In the genomic region with DNA sequence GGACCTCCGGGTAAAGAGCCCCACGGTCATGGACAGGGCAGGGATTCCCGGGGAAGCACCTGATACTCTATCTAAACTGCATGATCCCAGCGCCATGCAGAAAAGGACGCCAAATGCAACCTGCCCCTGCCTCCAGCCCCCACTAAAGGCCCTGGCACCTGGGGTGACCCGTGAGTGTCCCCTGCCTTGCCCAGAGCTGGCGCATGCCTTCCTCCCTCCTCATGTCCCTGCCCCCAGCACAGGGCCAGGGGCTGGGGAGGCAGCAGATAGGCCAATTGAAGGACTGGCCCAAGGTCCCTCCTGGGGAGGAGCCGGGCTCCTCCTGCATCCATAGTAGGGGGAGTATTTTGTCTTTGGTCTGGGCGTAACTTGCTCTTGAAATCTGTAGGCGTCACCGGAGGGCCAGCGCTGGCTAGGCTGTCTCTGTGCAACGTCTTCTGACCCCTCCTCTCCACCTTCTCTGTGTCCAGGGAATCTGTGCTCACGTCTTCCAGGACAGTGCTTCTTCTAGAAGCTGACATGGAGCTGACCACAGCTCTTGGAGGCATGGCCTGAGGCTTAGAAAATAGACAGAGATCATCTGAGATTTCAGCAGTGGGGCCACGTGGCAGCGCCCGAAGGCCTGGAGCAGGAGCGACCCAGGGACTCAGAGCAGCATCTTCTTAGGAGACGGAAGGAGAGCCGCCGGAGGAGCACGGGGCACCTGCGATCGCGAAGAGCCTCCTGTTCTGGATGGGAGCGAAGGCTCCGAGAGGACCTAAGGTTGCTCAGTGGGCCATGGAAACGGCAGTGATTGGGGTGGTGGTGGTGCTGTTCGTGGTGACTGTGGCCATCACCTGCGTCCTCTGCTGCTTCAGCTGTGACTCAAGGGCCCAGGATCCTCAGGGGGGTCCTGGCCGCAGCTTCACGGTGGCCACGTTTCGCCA, we compare ENCODE assay signal across 10 cellular contexts. TPM values are rescaled to one million over a fixed set of nuclear protein-coding genes. Genes with fewer than 3 reads are reported as not detected.
DNase-seq lines count a peak whose midpoint lies in the region; ATAC-seq, FAIRE-seq and TF ChIP-seq lines count a peak whose summit lies in the region.
"Had no signal": no experiment of that assay in that cellular context is flagged by ENCODE, and none has a peak within 500 bp of the region (broad histone marks: within the 10 kb centered on the region; RNA-seq: fewer than 3 reads in every experiment).

No MANE protein-coding gene starts in this region.

- no peaks in the 10 kb centered on the region for H3K27me3 ChIP-seq in NT2/D1 (ENCODE audit: insufficient read depth, insufficient read length)
- no peaks in the 10 kb centered on the region for H3K27me3 ChIP-seq in mesenchymal stem cell (ENCODE audit: control insufficient read depth in 1 of 2, insufficient read depth in 1 of 2, low read length in 2 of 2)

- H4K8ac ChIP-seq in mesenchymal stem cell (ENCODE audit: low read length) = peak overlapping the region; percentile 89

- peak overlapping the region; percentile 24 for H2AK5ac ChIP-seq in mesenchymal stem cell (ENCODE audit: low read length, severe bottlenecking)

- peak overlapping the region; percentile 36 for H3K9ac ChIP-seq in NT2/D1 (ENCODE audit: insufficient read length, low read depth)
- H3K9ac ChIP-seq in mesenchymal stem cell (ENCODE audit: low read length) = peak overlapping the region; percentile 86

- no peak overlapping the region for H3K23ac ChIP-seq in mesenchymal stem cell (ENCODE audit: low read length in 2 of 2)

- H3K79me1 ChIP-seq in mesenchymal stem cell (replicated peaks; ENCODE audit: low read length, poor library complexity, severe bottlenecking) = no peaks in the 10 kb centered on the region

- peak overlapping the region; percentile 97 for H3K27ac Mint-ChIP-seq in chondrocyte (ENCODE audit: unreplicated experiment)

- no peak overlapping the region for H3K4me3 ChIP-seq in NT2/D1 (ENCODE audit: insufficient read length, low read depth)
- no peak overlapping the region for H3K4me3 ChIP-seq in mesenchymal stem cell (ENCODE audit: insufficient read depth in 1 of 2, low read depth in 1 of 2, low read length in 2 of 2)

- H3K36me3 Mint-ChIP-seq in chondrocyte (ENCODE audit: low read depth) = no peaks in the 10 kb centered on the region

- H4K91ac ChIP-seq in mesenchymal stem cell (ENCODE audit: low read length) = peak overlapping the region; percentile 98

- H3K9me3 Mint-ChIP-seq in chondrocyte (ENCODE audit: low read depth) = no peaks in the 10 kb centered on the region

- H3K36me3 ChIP-seq in NT2/D1 (ENCODE audit: insufficient read depth, insufficient read length, low read length) = no peaks in the 10 kb centered on the region
- H3K36me3 ChIP-seq in mesenchymal stem cell (ENCODE audit: control insufficient read depth in 1 of 2, insufficient read depth in 2 of 2, low read depth in 1 of 2, low read length in 2 of 2) = no peaks in the 10 kb centered on the region

- H3K9me3 ChIP-seq in NT2/D1 (ENCODE audit: insufficient read depth, low read length) (no peaks in the 10 kb centered on the region), mesenchymal stem cell (ENCODE audit: control insufficient read depth, low read length) (no peaks in the 10 kb centered on the region)

- TF ChIP-seq CTCF in chondrocyte (IDR thresholded peaks at IDR 0.05) = no peak

- peak overlapping the region; percentile 35 to 98 for H3K4ac ChIP-seq in mesenchymal stem cell (ENCODE audit: low read depth in 1 of 2, low read length in 2 of 2)

- DNase-seq in NT2/D1 (ENCODE audit: low read depth, low spot score) (no peak), chondrocyte (ENCODE audit: low spot score) (no peak), mesenchymal stem cell (no peak), NCI-H345 treated with DMSO at 0.1 percent for 48 hours (lab: John Stamatoyannopoulos, UW; ENCODE audit: unreplicated experiment) (no peak), NCI-H2081 treated with DMSO at 0.1 percent for 48 hours (lab: John Stamatoyannopoulos, UW) (no peak), frontal cortex (ENCODE audit: low spot score in 2 of 2) (no peak)
- DNase-seq: activated CD8-positive, alpha-beta memory T cell treated with anti-CD3 and anti-CD28 coated beads, Interleukin-2, amount 50 U/mL, for 48 hours had no signal

- H3K4me3 Mint-ChIP-seq in chondrocyte (ENCODE audit: unreplicated experiment) = no peak overlapping the region

- peak overlapping the region in 1 of 2 experiments; percentile 58 for H3K14ac ChIP-seq in mesenchymal stem cell (ENCODE audit: low read length in 2 of 2)

- ATAC-seq in HG02642 (IDR thresholded peaks at IDR 0.05; ENCODE audit: poor library complexity, unreplicated experiment) = no peak

- peaks cover 44% of the 10 kb centered on the region for H3K4me1 ChIP-seq in NT2/D1 (ENCODE audit: insufficient read depth, insufficient read length)
- peaks cover 54% of the 10 kb centered on the region for H3K4me1 ChIP-seq in mesenchymal stem cell (ENCODE audit: control insufficient read depth, insufficient read depth, low read depth, low read length)

- H2BK120ac ChIP-seq in mesenchymal stem cell (ENCODE audit: low read depth, low read length) = peak overlapping the region; percentile 80

- H2AFZ ChIP-seq in mesenchymal stem cell (ENCODE audit: low read depth, low read length) = no peak overlapping the region

- FAIRE-seq in frontal cortex (lab: Jason Lieb, UNC) = no peak

- no peak overlapping the region for H2BK5ac ChIP-seq in mesenchymal stem cell (ENCODE audit: low read depth, low read length, poor library complexity, severe bottlenecking)

- H2BK15ac ChIP-seq in mesenchymal stem cell (ENCODE audit: low read depth, poor library complexity, severe bottlenecking) = peak overlapping the region; percentile 81

- WGBS in mesenchymal stem cell = 89% methylated on average over 32 of the region's 34 CpGs

- no peak overlapping the region for H3K4me2 ChIP-seq in mesenchymal stem cell (ENCODE audit: low read length, poor library complexity, severe bottlenecking)

- H3K18ac ChIP-seq in mesenchymal stem cell (ENCODE audit: low read depth in 1 of 2, low read length in 2 of 2) = peak overlapping the region; percentile 84 to 89

- no peaks in the 10 kb centered on the region for H3K27me3 Mint-ChIP-seq in chondrocyte (ENCODE audit: low read depth)

- no peak overlapping the region for H3K27ac ChIP-seq in mesenchymal stem cell (ENCODE audit: low read length, poor library complexity, severe bottlenecking)
- H3K27ac ChIP-seq in temporal lobe (ENCODE audit: low read depth, low read length) = peak overlapping the region; percentile 59

- H2BK12ac ChIP-seq in mesenchymal stem cell (ENCODE audit: low read length in 2 of 2) = peak overlapping the region; percentile 96 to 98

- H3K4me1 Mint-ChIP-seq in chondrocyte (ENCODE audit: low read depth) = peaks cover 68% of the 10 kb centered on the region

RNA-seq across cellular contexts. Expression of a gene that starts 0.7 kb away (rescaled TPM):
- total RNA-seq in chondrocyte = 0.70 to 1.3 TPM (median 0.77 TPM) in 3 replicates
- polyA plus RNA-seq in mesenchymal stem cell (2013, experiment 1 of 2) = 0.28 TPM
- polyA plus RNA-seq in mesenchymal stem cell (2013, experiment 2 of 2) = 0.27 TPM
- 0.25 TPM for total RNA-seq in temporal lobe
- 0.41 TPM for total RNA-seq in frontal cortex
- total RNA-seq: T-helper 1 cell treated with Interleukin-12 subunit alpha and Interleukin-12 subunit beta and Interleukin-4 antibody, amounts not matched to agents 30 ng/mL and 1 ng/mL, for 36 hours had no signal

RNA-seq across cellular contexts. Expression of a gene that starts 3.9 kb away (rescaled TPM):
- 7.2 to 16.6 TPM (median 7.8 TPM) in 3 replicates for total RNA-seq in chondrocyte
- polyA plus RNA-seq in mesenchymal stem cell (2013, experiment 1 of 2) = 1.7 TPM
- 2.2 TPM for polyA plus RNA-seq in mesenchymal stem cell (2013, experiment 2 of 2)
- not detected for total RNA-seq in temporal lobe
- total RNA-seq in frontal cortex = 0.82 TPM
- total RNA-seq: T-helper 1 cell treated with Interleukin-12 subunit alpha and Interleukin-12 subunit beta and Interleukin-4 antibody, amounts not matched to agents 30 ng/mL and 1 ng/mL, for 36 hours had no signal

RNA-seq across cellular contexts. Expression of a gene that starts 39.7 kb away (rescaled TPM):
- not detected in 3 replicates for total RNA-seq in chondrocyte
- polyA plus RNA-seq in mesenchymal stem cell (2013, experiment 1 of 2) = not detected
- polyA plus RNA-seq in mesenchymal stem cell (2013, experiment 2 of 2) = not detected
- total RNA-seq in temporal lobe = not detected
- total RNA-seq in frontal cortex = not detected
- total RNA-seq: T-helper 1 cell treated with Interleukin-12 subunit alpha and Interleukin-12 subunit beta and Interleukin-4 antibody, amounts not matched to agents 30 ng/mL and 1 ng/mL, for 36 hours had no signal

RNA-seq across cellular contexts. Expression of a gene that starts 48.0 kb away (rescaled TPM):
- total RNA-seq in chondrocyte (not detected in 3 replicates), temporal lobe (not detected), frontal cortex (not detected)
- polyA plus RNA-seq in mesenchymal stem cell (2013, experiment 1 of 2) = not detected
- polyA plus RNA-seq in mesenchymal stem cell (2013, experiment 2 of 2) = not detected
- total RNA-seq: T-helper 1 cell treated with Interleukin-12 subunit alpha and Interleukin-12 subunit beta and Interleukin-4 antibody, amounts not matched to agents 30 ng/mL and 1 ng/mL, for 36 hours had no signal
